ENCODE assay signal across 2 cellular contexts in genomic region chr16:80199614-80200013, GRCh38.
TF ChIP-seq lines count a peak whose summit lies in the region.

No MANE protein-coding gene starts in this region.

TF ChIP-seq in HepG2, 621 proteins besides CTCF, POLR2A, EP300 and RAD21:
- TF ChIP-seq MAFK (conservative IDR thresholded peaks at IDR 0.05 in 1 of 2, IDR thresholded peaks at IDR 0.05 in 1 of 2; ENCODE audit: low read length in 2 of 2) (peak; percentile 68 to 69), MXD3 (CRISPR knock-in tag; IDR thresholded peaks at IDR 0.05) (no peak), MAFF (IDR thresholded peaks at IDR 0.05; ENCODE audit: low read depth, low read length) (peak; percentile 54; the same call in 1 of the 2 replicates)
- TF ChIP-seq, protein P1, sequence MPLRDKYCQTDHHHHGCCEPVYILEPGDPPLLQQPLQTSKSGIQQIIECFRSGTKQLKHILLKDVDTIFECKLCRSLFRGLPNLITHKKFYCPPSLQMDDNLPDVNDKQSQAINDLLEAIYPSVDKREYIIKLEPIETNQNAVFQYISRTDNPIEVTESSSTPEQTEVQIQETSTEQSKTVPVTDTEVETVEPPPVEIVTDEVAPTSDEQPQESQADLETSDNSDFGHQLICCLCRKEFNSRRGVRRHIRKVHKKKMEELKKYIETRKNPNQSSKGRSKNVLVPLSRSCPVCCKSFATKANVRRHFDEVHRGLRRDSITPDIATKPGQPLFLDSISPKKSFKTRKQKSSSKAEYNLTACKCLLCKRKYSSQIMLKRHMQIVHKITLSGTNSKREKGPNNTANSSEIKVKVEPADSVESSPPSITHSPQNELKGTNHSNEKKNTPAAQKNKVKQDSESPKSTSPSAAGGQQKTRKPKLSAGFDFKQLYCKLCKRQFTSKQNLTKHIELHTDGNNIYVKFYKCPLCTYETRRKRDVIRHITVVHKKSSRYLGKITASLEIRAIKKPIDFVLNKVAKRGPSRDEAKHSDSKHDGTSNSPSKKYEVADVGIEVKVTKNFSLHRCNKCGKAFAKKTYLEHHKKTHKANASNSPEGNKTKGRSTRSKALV (CRISPR knock-in tag; IDR thresholded peaks at IDR 0.05) = no peak

TF ChIP-seq in IMR-90, 13 proteins besides CTCF, POLR2A, EP300 and RAD21:
- TF ChIP-seq MAFK (IDR thresholded peaks at IDR 0.05; ENCODE audit: low read depth, low read length) (peak; percentile 18; the same call in 1 of the 2 replicates), MAZ (IDR thresholded peaks at IDR 0.05; ENCODE audit: borderline replicate concordance, low read depth, low read length) (no peak)
